ENCODE assay signal across 2 cellular contexts in genomic region chr19:43652546-43652874, GRCh38.
TF ChIP-seq lines count a peak whose summit lies in the region.

No MANE protein-coding gene starts in this region.

TF ChIP-seq in A549, 52 proteins besides CTCF, POLR2A, EP300 and RAD21:
- TF ChIP-seq HEYL (CRISPR knock-in tag; IDR thresholded peaks at IDR 0.05) (no peak), RNF2 (IDR thresholded peaks at IDR 0.05; ENCODE audit: borderline replicate concordance, low read depth) (no peak), REST (IDR thresholded peaks at IDR 0.05) (no peak), RCOR1 (IDR thresholded peaks at IDR 0.05; ENCODE audit: low read depth, low read length) (no peak), HMGXB4 (CRISPR knock-in tag; IDR thresholded peaks at IDR 0.05; ENCODE audit: borderline replicate concordance) (no peak), SMC3 (IDR thresholded peaks at IDR 0.05) (no peak), CEBPB (IDR thresholded peaks at IDR 0.05) (no peak), ELK1 (IDR thresholded peaks at IDR 0.05; ENCODE audit: low read depth, low read length) (no peak), RARB (CRISPR knock-in tag; IDR thresholded peaks at IDR 0.05) (no peak), PBX3 (IDR thresholded peaks at IDR 0.05) (no peak), EHMT2 (IDR thresholded peaks at IDR 0.05; ENCODE audit: low read depth) (no peak), JUNB (IDR thresholded peaks at IDR 0.05) (no peak)

TF ChIP-seq in IMR-90, 13 proteins besides CTCF, POLR2A, EP300 and RAD21:
- TF ChIP-seq RFX5 (IDR thresholded peaks at IDR 0.05; ENCODE audit: low read depth, low read length) (no peak), MAFK (IDR thresholded peaks at IDR 0.05; ENCODE audit: low read depth, low read length) (no peak), BHLHE40 (IDR thresholded peaks at IDR 0.05; ENCODE audit: low read depth, low read length) (no peak), NFE2L2 (IDR thresholded peaks at IDR 0.05; ENCODE audit: low read depth, low read length) (no peak), MXI1 (IDR thresholded peaks at IDR 0.05; ENCODE audit: borderline replicate concordance, low read depth, low read length) (no peak), CEBPB (IDR thresholded peaks at IDR 0.05; ENCODE audit: low read depth, low read length) (no peak), USF2 (IDR thresholded peaks at IDR 0.05; ENCODE audit: low read depth, low read length) (no peak), MAZ (IDR thresholded peaks at IDR 0.05; ENCODE audit: borderline replicate concordance, low read depth, low read length) (no peak), ELK1 (IDR thresholded peaks at IDR 0.05; ENCODE audit: borderline replicate concordance, low read depth, low read length) (no peak), CHD1 (IDR thresholded peaks at IDR 0.05; ENCODE audit: low read depth, low read length) (no peak), RCOR1 (IDR thresholded peaks at IDR 0.05; ENCODE audit: insufficient replicate concordance, low read length) (no peak), FOS (IDR thresholded peaks at IDR 0.05; ENCODE audit: low read depth, low read length) (no peak), SMC3 (IDR thresholded peaks at IDR 0.05; ENCODE audit: low read depth, low read length) (no peak)
